In genomic region chr5:113294341-113295110, GRCh38 we compare ENCODE assay signal across 9 cellular contexts.
DNase-seq lines count a peak whose midpoint lies in the region; ATAC-seq, FAIRE-seq and TF ChIP-seq lines count a peak whose summit lies in the region.
"Had no signal": no experiment of that assay in that cellular context is flagged by ENCODE, and none has a peak within 500 bp of the region (broad histone marks: within the 10 kb centered on the region; RNA-seq: fewer than 3 reads in every experiment).

No MANE protein-coding gene starts in this region.

- TF ChIP-seq POLR2A in H1 (IDR thresholded peaks at IDR 0.05; ENCODE audit: control extremely low read depth in 1 of 2, low read depth in 2 of 2, low read length in 2 of 2), result peak in 1 of 2 experiments; percentile 35; a peak in 1 of 3 replicates

- no peak overlapping the region for H4K5ac ChIP-seq in H1 (ENCODE audit: insufficient read length, low read depth, low read length)

- H2BK5ac ChIP-seq in H1 (ENCODE audit: low read depth, low read length) (peak overlapping the region; percentile 4; the same call in 1 of the 2 replicates), mesenchymal stem cell (ENCODE audit: low read depth, low read length, poor library complexity, severe bottlenecking) (peak overlapping the region; percentile 76)

- TF ChIP-seq CTCF in H1 (IDR thresholded peaks at IDR 0.05; ENCODE audit: control extremely low read depth in 1 of 3, insufficient read depth in 1 of 3, low read depth in 1 of 3, low read length in 3 of 3), result peak in 2 of 3 experiments; percentile 5 to 14; a peak in 1 of 4 replicates

- no peak overlapping the region for H3K27ac ChIP-seq in H1 (ENCODE audit: low read depth, low read length)
- peak overlapping the region; percentile 83 for H3K27ac ChIP-seq in mesenchymal stem cell (ENCODE audit: low read length, poor library complexity, severe bottlenecking)

- H2AFZ ChIP-seq in H1 (ENCODE audit: low read length) (peak overlapping the region; percentile 71; the same call in 1 of the 2 replicates), mesenchymal stem cell (ENCODE audit: low read depth, low read length) (peak overlapping the region; percentile 79)

- H3K27me3 ChIP-seq in H1 (replicated peaks in 1 of 4; ENCODE audit: control insufficient read depth in 3 of 4, extremely low read depth in 1 of 4, insufficient read depth in 3 of 4, low read length in 3 of 4), result peaks cover 0 to 3% (median 0%) of the 10 kb centered on the region in 4 experiments; a peak in 6 of 7 replicates
- H3K27me3 ChIP-seq in mesenchymal stem cell (ENCODE audit: control insufficient read depth in 1 of 2, insufficient read depth in 1 of 2, low read length in 2 of 2), result no peaks in the 10 kb centered on the region

- peaks cover 0 to 28% of the 10 kb centered on the region in 2 experiments; a peak in 3 of 4 replicates for H3K79me2 ChIP-seq in H1 (ENCODE audit: control insufficient read depth in 1 of 2, insufficient read depth in 2 of 2, low read length in 2 of 2)

- H2BK120ac ChIP-seq in H1 (replicated peaks; ENCODE audit: low read depth, low read length), result peak overlapping the region; percentile 7
- H2BK120ac ChIP-seq in mesenchymal stem cell (ENCODE audit: low read depth, low read length), result peak overlapping the region; percentile 66

- H3K36me3 ChIP-seq in H1 (ENCODE audit: control insufficient read depth in 2 of 4, insufficient read depth in 4 of 4, low read length in 3 of 4), result no peaks in the 10 kb centered on the region
- H3K36me3 ChIP-seq in mesenchymal stem cell (ENCODE audit: control insufficient read depth in 1 of 2, insufficient read depth in 2 of 2, low read depth in 1 of 2, low read length in 2 of 2), result no peaks in the 10 kb centered on the region

- H3K9me3 ChIP-seq in H1 (ENCODE audit: insufficient read depth in 2 of 2, low read depth in 1 of 2, low read length in 1 of 2) (no peaks in the 10 kb centered on the region), mesenchymal stem cell (ENCODE audit: control insufficient read depth, low read length) (no peaks in the 10 kb centered on the region)

- H2BK12ac ChIP-seq in H1 (ENCODE audit: low read depth, low read length) (peak overlapping the region; percentile 62; the same call in 1 of the 2 replicates), mesenchymal stem cell (ENCODE audit: low read length in 2 of 2) (peak overlapping the region in 1 of 2 experiments; percentile 75)

- H3K18ac ChIP-seq in H1 (ENCODE audit: extremely low read depth, low read length), result peak overlapping the region; percentile 71
- peak overlapping the region; percentile 58 to 98 for H3K18ac ChIP-seq in mesenchymal stem cell (ENCODE audit: low read depth in 1 of 2, low read length in 2 of 2)

- H4K91ac ChIP-seq in H1 (replicated peaks; ENCODE audit: insufficient read length, low read length) (no peak overlapping the region), mesenchymal stem cell (ENCODE audit: low read length) (no peak overlapping the region)

- DNase-seq in SIG-M5 treated with dmso at 0.1 percent for 504 hours (lab: John Stamatoyannopoulos, UW; ENCODE audit: unreplicated experiment) (peak; percentile 59), SIG-M5 (lab: John Stamatoyannopoulos, UW) (no peak), NCI-H526 (lab: John Stamatoyannopoulos, UW) (peak; percentile 22 to 73), H1 (ENCODE audit: low read depth in 1 of 2, low spot score in 2 of 2) (peak; percentile 50 to 86), mesenchymal stem cell (peak; percentile 94)
- DNase-seq in activated CD8-positive, alpha-beta memory T cell treated with anti-CD3 and anti-CD28 coated beads for 4 hours (ENCODE audit: low read depth in 2 of 2), result peak; percentile 45 to 55
- peak; percentile 43 for DNase-seq in stimulated activated CD8-positive, alpha-beta memory T cell treated with anti-CD3 and anti-CD28 coated beads, Interleukin-12 subunit alpha, Interleukin-12 subunit beta, amount 100 ng/mL, for 1 hour (ENCODE audit: low read depth)

- WGBS in H1 (ENCODE audit: extremely low coverage in 1 of 2, insufficient coverage in 1 of 2, insufficient read length in 1 of 2, insufficient replicate concordance in 2 of 2, low coverage in 1 of 2, low lambda C conversion rate in 2 of 2, missing lambda C conversion rate in 1 of 2), 2 experiments, result 1% methylated on average over 54 of the region's 59 CpGs; no CpG with 5 or more reads in 1 of the 2 experiments
- under 1% methylated on average over 58 of the region's 59 CpGs for WGBS in mesenchymal stem cell

- TF ChIP-seq RAD21 in H1 (IDR thresholded peaks at IDR 0.05 in 1 of 2, conservative IDR thresholded peaks at IDR 0.05 in 1 of 2; ENCODE audit: low read depth in 2 of 2, low read length in 2 of 2), result no peak; a peak in 1 of 4 replicates

- H3K4me3 ChIP-seq in H1 (ENCODE audit: extremely low read depth in 1 of 4, insufficient read depth in 2 of 4, low read depth in 3 of 4, low read length in 4 of 4) (peak overlapping the region; percentile 70 to 80 (median 74)), mesenchymal stem cell (ENCODE audit: insufficient read depth in 1 of 2, low read depth in 1 of 2, low read length in 2 of 2) (peak overlapping the region; percentile 81 to 93)

- H2BK15ac ChIP-seq in H1 (ENCODE audit: low read length), result no peak overlapping the region
- peak overlapping the region; percentile 34 for H2BK15ac ChIP-seq in mesenchymal stem cell (ENCODE audit: low read depth, poor library complexity, severe bottlenecking)

- H3K4ac ChIP-seq in H1 (replicated peaks; ENCODE audit: insufficient read length, low read depth, low read length), result no peak overlapping the region
- peak overlapping the region in 1 of 2 experiments; percentile 87 for H3K4ac ChIP-seq in mesenchymal stem cell (ENCODE audit: low read depth in 1 of 2, low read length in 2 of 2)

- peak; percentile 92 for ATAC-seq in HG03039 (IDR thresholded peaks at IDR 0.05; ENCODE audit: unreplicated experiment)

- no peak for FAIRE-seq in H1 (lab: Jason Lieb, UNC)
- FAIRE-seq: G401.6 had no signal

- no peak overlapping the region for H2BK20ac ChIP-seq in H1 (ENCODE audit: low read length)

- TF ChIP-seq EP300 in H1 (IDR thresholded peaks at IDR 0.05; ENCODE audit: borderline replicate concordance in 1 of 2, low read depth in 2 of 2, low read length in 2 of 2), result no peak

- peak overlapping the region; percentile 86 to 94 for H3K4me2 ChIP-seq in H1 (ENCODE audit: insufficient read depth in 1 of 2, low read depth in 2 of 2, low read length in 2 of 2)
- H3K4me2 ChIP-seq in mesenchymal stem cell (ENCODE audit: low read length, poor library complexity, severe bottlenecking), result peak overlapping the region; percentile 89

- POLR2A ChIA-PET in H1 (lab: Charles Lee; ENCODE audit: partially characterized antibody), result interaction anchor here (0.8 to 1.2 kb wide), 5 partner anchors 11 to 113 kb away, joined by 3 to 4 read pairs (median 3); no protein-coding TSS in a partner anchor

- CTCF ChIA-PET in H1 (lab: Charles Lee; ENCODE audit: partially characterized antibody), result interaction anchor here (0.7 to 1.5 kb wide), 13 partner anchors 14 to 276 kb away, joined by 3 to 7 read pairs (median 3); no protein-coding TSS in a partner anchor

- H3K4me1 ChIP-seq in H1 (replicated peaks in 1 of 4; ENCODE audit: control insufficient read depth in 3 of 4, insufficient read depth in 4 of 4, low read length in 3 of 4) (peaks cover 4 to 22% (median 18%) of the 10 kb centered on the region in 4 experiments; a peak in 6 of 7 replicates), mesenchymal stem cell (ENCODE audit: control insufficient read depth, insufficient read depth, low read depth, low read length) (peaks cover 4% of the 10 kb centered on the region)

- H3K14ac ChIP-seq in H1 (ENCODE audit: insufficient read length), result no peak overlapping the region
- H3K14ac ChIP-seq in mesenchymal stem cell (ENCODE audit: low read length in 2 of 2), result peak overlapping the region in 1 of 2 experiments; percentile 88

- no peak overlapping the region for H3K23ac ChIP-seq in H1 (ENCODE audit: insufficient read length)
- no peak overlapping the region for H3K23ac ChIP-seq in mesenchymal stem cell (ENCODE audit: low read length in 2 of 2)

- H4K20me1 ChIP-seq in H1 (replicated peaks in 1 of 2; ENCODE audit: control insufficient read depth in 1 of 2, insufficient read depth in 2 of 2, low read length in 2 of 2), result no peaks in the 10 kb centered on the region

- H3K23me2 ChIP-seq in H1 (ENCODE audit: low read depth, low read length), result peaks cover 14% of the 10 kb centered on the region

- no peak overlapping the region for H2AK5ac ChIP-seq in H1 (ENCODE audit: low read depth, low read length)
- no peak overlapping the region for H2AK5ac ChIP-seq in mesenchymal stem cell (ENCODE audit: low read length, severe bottlenecking)

- H3K9ac ChIP-seq in H1 (replicated peaks in 1 of 4; ENCODE audit: extremely low read depth in 1 of 4, low read depth in 3 of 4, low read length in 3 of 4), result peak overlapping the region; percentile 25 to 63 (median 49)
- H3K9ac ChIP-seq in mesenchymal stem cell (ENCODE audit: low read length), result peak overlapping the region; percentile 93

- H3K79me1 ChIP-seq in H1 (ENCODE audit: low read depth, low read length) (no peaks in the 10 kb centered on the region), mesenchymal stem cell (replicated peaks; ENCODE audit: low read length, poor library complexity, severe bottlenecking) (peaks cover 11% of the 10 kb centered on the region)

- H3K56ac ChIP-seq in H1 (replicated peaks; ENCODE audit: insufficient read length, low read depth, low read length), result peak overlapping the region; percentile 7

- H4K8ac ChIP-seq in H1 (ENCODE audit: extremely low read depth, insufficient read depth, low read length), result no peak overlapping the region
- peak overlapping the region; percentile 78 for H4K8ac ChIP-seq in mesenchymal stem cell (ENCODE audit: low read length)

TF ChIP-seq in H1, 55 proteins besides CTCF, POLR2A, EP300 and RAD21 (continues in another document):
- TF ChIP-seq RFX5 (IDR thresholded peaks at IDR 0.05; ENCODE audit: borderline replicate concordance, low read depth, low read length) (no peak), CEBPB (IDR thresholded peaks at IDR 0.05; ENCODE audit: low read depth, low read length) (no peak), MAX (IDR thresholded peaks at IDR 0.05) (peak; percentile 48; the same call in 1 of the 2 replicates), ATF3 (IDR thresholded peaks at IDR 0.05; ENCODE audit: insufficient read depth, low read depth, low read length) (no peak), BACH1 (IDR thresholded peaks at IDR 0.05; ENCODE audit: low read length) (no peak), SUZ12 (IDR thresholded peaks at IDR 0.05; ENCODE audit: low read length) (no peak), TBP (IDR thresholded peaks at IDR 0.05; ENCODE audit: low read depth, low read length) (peak; percentile 49), TCF12 (IDR thresholded peaks at IDR 0.05; ENCODE audit: low read depth, low read length) (0 out of 2 replicates have a peak, but pooled peaks have one; percentile 6)
